In the genomic region with DNA sequence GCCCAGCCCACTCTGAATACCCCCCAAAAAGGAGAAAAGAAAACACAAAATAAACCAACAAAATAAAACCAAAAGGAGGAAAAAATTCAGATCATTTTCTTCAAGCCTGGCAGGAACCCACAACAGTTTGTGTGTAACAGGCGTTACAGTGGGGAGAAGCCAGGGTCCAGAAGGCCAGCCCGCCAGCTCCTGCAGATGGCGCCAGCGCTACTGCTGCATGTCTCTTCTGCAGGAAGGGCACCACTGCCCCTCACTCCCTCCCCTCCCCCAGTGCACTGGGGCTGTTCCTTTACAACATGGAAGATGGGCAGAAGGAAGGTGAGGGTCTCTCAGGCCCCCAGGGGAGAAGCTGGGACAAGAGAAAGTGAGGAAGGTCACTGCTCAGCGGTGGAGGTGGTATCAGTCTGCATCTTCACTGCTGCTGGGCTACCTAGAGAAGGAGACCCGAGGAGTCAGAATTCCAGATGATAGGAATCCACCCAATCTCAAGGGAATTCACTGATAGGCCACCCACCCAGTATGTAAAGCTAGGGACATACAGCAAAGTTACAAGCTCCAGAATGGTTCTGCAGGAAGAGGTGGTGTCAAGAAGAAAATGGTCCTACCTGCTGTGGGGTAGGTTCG, we compare ENCODE assay signal across 8 cellular contexts. TPM values are rescaled to one million over a fixed set of nuclear protein-coding genes. Genes with fewer than 3 reads are reported as not detected.
A peak's percentile ranks its signal among the peaks of the same experiment; 100 is the strongest.
DNase-seq lines count a peak whose midpoint lies in the region; ATAC-seq lines count a peak whose summit lies in the region.

No MANE protein-coding gene starts in this region.

- POLR2A ChIA-PET in activated CD4-positive, alpha-beta memory T cell treated with anti-CD3 and anti-CD28 coated beads for 36 hours (lab: Charles Lee), result no interaction called here

- no peak for ATAC-seq in GM19395 (IDR thresholded peaks at IDR 0.05; ENCODE audit: unreplicated experiment)

- DNase-seq in activated effector memory CD4-positive, alpha-beta T cell treated with anti-CD3 and anti-CD28 coated beads, Interleukin-2, amount 50 U/mL, for 16 hours, result peak; percentile 76
- no peak for DNase-seq in activated effector memory CD4-positive, alpha-beta T cell treated with Interleukin-2 at 50 U/mL for 16 hours
- DNase-seq in NCI-H146 (lab: John Stamatoyannopoulos, UW) (peak; percentile 64), glomerular visceral epithelial cell (ENCODE audit: extremely low spot score) (peak; percentile 41), putamen (ENCODE audit: low spot score) (no peak)
- DNase-seq in activated CD4-positive, alpha-beta memory T cell treated with anti-CD3 and anti-CD28 coated beads for 36 hours, result peak; percentile 67
- DNase-seq in stimulated activated CD4-positive, alpha-beta T cell treated with anti-CD3 and anti-CD28 coated beads, Interleukin-15, amount 100 ng/mL, for 48 hours (ENCODE audit: low read depth in 2 of 2), result peak; percentile 23 to 38

- no peak overlapping the region for H3K4me3 Mint-ChIP-seq in activated CD4-positive, alpha-beta memory T cell treated with anti-CD3 and anti-CD28 coated beads for 36 hours

- intact Hi-C loops in activated CD4-positive, alpha-beta memory T cell treated with anti-CD3 and anti-CD28 coated beads for 36 hours (cut with micrococcal nuclease), result no loop called here

- H3K9me3 Mint-ChIP-seq in activated CD4-positive, alpha-beta memory T cell treated with anti-CD3 and anti-CD28 coated beads for 36 hours, result no peaks in the 10 kb centered on the region

- H3K4me1 Mint-ChIP-seq in activated CD4-positive, alpha-beta memory T cell treated with anti-CD3 and anti-CD28 coated beads for 36 hours (ENCODE audit: low read depth), result peaks cover 63% of the 10 kb centered on the region

- H3K27ac Mint-ChIP-seq in activated CD4-positive, alpha-beta memory T cell treated with anti-CD3 and anti-CD28 coated beads for 36 hours, result peak overlapping the region; percentile 63

- no peaks in the 10 kb centered on the region for H3K27me3 Mint-ChIP-seq in activated CD4-positive, alpha-beta memory T cell treated with anti-CD3 and anti-CD28 coated beads for 36 hours

- peaks cover 63% of the 10 kb centered on the region for H3K36me3 Mint-ChIP-seq in activated CD4-positive, alpha-beta memory T cell treated with anti-CD3 and anti-CD28 coated beads for 36 hours

- CTCF ChIA-PET in activated CD4-positive, alpha-beta memory T cell treated with anti-CD3 and anti-CD28 coated beads for 36 hours (lab: Charles Lee), result interaction anchor here (0.6 to 2.0 kb wide), 19 partner anchors 9 to 225 kb away, joined by 3 to 13 read pairs (median 3); a partner anchor contains a TSS

RNA-seq across cellular contexts. Expression of a gene that starts 2.3 kb away (rescaled TPM):
- 10 to 100 TPM; 74.9 to 82.2 TPM for total RNA-seq in activated CD4-positive, alpha-beta memory T cell treated with anti-CD3 and anti-CD28 coated beads for 36 hours

RNA-seq across cellular contexts. Expression of a gene that starts 14.5 kb away (rescaled TPM):
- total RNA-seq in activated CD4-positive, alpha-beta memory T cell treated with anti-CD3 and anti-CD28 coated beads for 36 hours, result 10 to 100 TPM; 10.9 to 12.4 TPM

RNA-seq across cellular contexts. Expression of a gene that starts 36.1 kb away (rescaled TPM):
- total RNA-seq in activated CD4-positive, alpha-beta memory T cell treated with anti-CD3 and anti-CD28 coated beads for 36 hours, result 1,000 to 10,000 TPM; 5,823 to 5,836 TPM

RNA-seq across cellular contexts. Expression of a gene that starts 36.8 kb away (rescaled TPM):
- 100 to 1,000 TPM; 302 to 305 TPM for total RNA-seq in activated CD4-positive, alpha-beta memory T cell treated with anti-CD3 and anti-CD28 coated beads for 36 hours

Comparison
In these comparisons a context has a peak if more than half of its experiments do, and no peak if none do; other contexts are left out.
1. DNase-seq: peak in activated effector memory CD4-positive, alpha-beta T cell treated with anti-CD3 and anti-CD28 coated beads, Interleukin-2, amount 50 U/mL, for 16 hours (single experiment), NCI-H146 (single experiment), activated CD4-positive, alpha-beta memory T cell treated with anti-CD3 and anti-CD28 coated beads for 36 hours (single experiment), glomerular visceral epithelial cell (single experiment) and stimulated activated CD4-positive, alpha-beta T cell treated with anti-CD3 and anti-CD28 coated beads, Interleukin-15, amount 100 ng/mL, for 48 hours (2 of 2); none in activated effector memory CD4-positive, alpha-beta T cell treated with Interleukin-2 at 50 U/mL for 16 hours (single experiment) and putamen (single experiment).